8 cellular contexts compared by ENCODE assay signal in genomic region chr17:38893612-38894011, GRCh38. TPM values are rescaled to one million over a fixed set of nuclear protein-coding genes. Genes with fewer than 3 reads are reported as not detected.
DNase-seq lines count a peak whose midpoint lies in the region; ATAC-seq and TF ChIP-seq lines count a peak whose summit lies in the region.

No MANE protein-coding gene starts in this region.

- no peak for TF ChIP-seq POLR2A in breast epithelium (IDR thresholded peaks at IDR 0.05)

- TF ChIP-seq CTCF in breast epithelium (IDR thresholded peaks at IDR 0.05): no peak
- TF ChIP-seq CTCF in mammary epithelial cell (conservative IDR thresholded peaks at IDR 0.05 in 1 of 2, IDR thresholded peaks at IDR 0.05 in 1 of 2; ENCODE audit: extremely low read depth in 1 of 2, insufficient read depth in 1 of 2, low read depth in 1 of 2, low read length in 2 of 2): no peak
- no peak for TF ChIP-seq CTCF in cardiac fibroblast (IDR thresholded peaks at IDR 0.05; ENCODE audit: low read depth, low read length)
- no peak for TF ChIP-seq CTCF in mucosa of descending colon (IDR thresholded peaks at IDR 0.05)

- CTCF ChIA-PET in mammary epithelial cell (lab: Charles Lee; ENCODE audit: low non-redundant PET): no interaction called here

- H2AFZ ChIP-seq in mammary epithelial cell (ENCODE audit: low read depth, low read length): no peak overlapping the region

- peaks cover 71% of the 10 kb centered on the region for H3K79me2 ChIP-seq in mammary epithelial cell (ENCODE audit: insufficient read depth, low read length)

- dilution Hi-C loops in mammary epithelial cell (cut with HindIII; ENCODE audit: low sequenced_read_pairs): no loop called here

- H3K4me1 ChIP-seq in breast epithelium: peaks cover 21 to 27% of the 10 kb centered on the region in 2 donors
- H3K4me1 ChIP-seq in mammary epithelial cell (ENCODE audit: insufficient read depth, low read length): peaks cover under 1% of the 10 kb centered on the region
- peaks cover 45% of the 10 kb centered on the region for H3K4me1 ChIP-seq in mucosa of descending colon (ENCODE audit: low read depth)

- 15% methylated on average over 1 of the region's 6 CpGs for WGBS in mammary epithelial cell (ENCODE audit: low coverage, missing lambda C conversion rate)

- H3K27me3 ChIP-seq in breast epithelium: no peaks in the 10 kb centered on the region
- H3K27me3 ChIP-seq in mammary epithelial cell (ENCODE audit: insufficient read depth, low read length): no peaks in the 10 kb centered on the region

- peak overlapping the region in 1 of 3 donors; percentile 5 for H3K4me3 ChIP-seq in breast epithelium
- no peak overlapping the region for H3K4me3 ChIP-seq in mammary epithelial cell (replicated peaks in 1 of 3; ENCODE audit: insufficient read depth in 1 of 3, low read depth in 2 of 3, low read length in 3 of 3)
- no peak overlapping the region for H3K4me3 ChIP-seq in cardiac fibroblast (replicated peaks in 1 of 2; ENCODE audit: low read depth in 2 of 2, low read length in 2 of 2)
- no peak overlapping the region for H3K4me3 ChIP-seq in mucosa of descending colon

- H3K9ac ChIP-seq in mammary epithelial cell (ENCODE audit: insufficient read depth, low read length): no peak overlapping the region

- intact Hi-C loops in breast epithelium (cut with DNase I; ENCODE audit: low total_unique reads) (no loop called here), mammary epithelial cell (cut with micrococcal nuclease) (no loop called here), mucosa of descending colon (cut with DNase I, micrococcal nuclease) (no loop called here)

- DNase-seq in breast epithelium (ENCODE audit: low spot score in 2 of 2): no peak
- no peak for DNase-seq in mammary epithelial cell
- DNase-seq in cardiac fibroblast (ENCODE audit: low read depth in 2 of 2): peak; percentile 40 to 45
- DNase-seq in mucosa of descending colon: peak in 2 of 3 donors; percentile 43 to 67
- no peak for DNase-seq in NCI-H128 (lab: John Stamatoyannopoulos, UW; ENCODE audit: unreplicated experiment)
- DNase-seq in NAMALWA (ENCODE audit: low spot score): no peak
- no peak for DNase-seq in NCI-H748 (lab: John Stamatoyannopoulos, UW; ENCODE audit: unreplicated experiment)

- H3K36me3 ChIP-seq in breast epithelium (no peaks in the 10 kb centered on the region), mammary epithelial cell (ENCODE audit: insufficient read depth, low read length) (peaks cover 24% of the 10 kb centered on the region), mucosa of descending colon (ENCODE audit: low read depth) (peaks cover 4% of the 10 kb centered on the region)

- no TSS peak for BruUV-seq in mammary epithelial cell (replicated peaks; lab: Mats Ljungman, UMichigan)

- H3K9me3 ChIP-seq in breast epithelium: no peaks in the 10 kb centered on the region
- no peaks in the 10 kb centered on the region for H3K9me3 ChIP-seq in mammary epithelial cell (replicated peaks; ENCODE audit: insufficient read depth, low read length)
- no peaks in the 10 kb centered on the region for H3K9me3 ChIP-seq in mucosa of descending colon

- H3K27ac ChIP-seq in breast epithelium (peak overlapping the region; percentile 64 to 85), mammary epithelial cell (ENCODE audit: insufficient read depth, low read depth, low read length) (no peak overlapping the region)

- in situ Hi-C loops in mammary epithelial cell (cut with MboI; ENCODE audit: low sequenced_read_pairs in 2 of 2): no loop called here

- H3K4me2 ChIP-seq in mammary epithelial cell (ENCODE audit: insufficient read depth, low read depth, low read length): no peak overlapping the region

- no peaks in the 10 kb centered on the region for H4K20me1 ChIP-seq in mammary epithelial cell (ENCODE audit: insufficient read depth, low read length)

- ATAC-seq in mucosa of descending colon: peak; percentile 2
- no peak for ATAC-seq in HG02798 (IDR thresholded peaks at IDR 0.05; ENCODE audit: poor library complexity, unreplicated experiment)

RNA-seq across cellular contexts. Expression of gene LASP1, which starts 23.8 kb away (rescaled TPM):
- total RNA-seq in breast epithelium (100 to 1,000 TPM in 1 of 3 donors, 10 to 100 TPM in 2; 88.7 to 145 (median 92.8) TPM), mammary epithelial cell (100 to 1,000 TPM; 111 to 154 TPM), mucosa of descending colon (100 to 1,000 TPM; 163 to 286 (median 276) TPM)
- polyA plus RNA-seq in mammary epithelial cell: 92.4 TPM
- 211 TPM for polyA minus RNA-seq in mammary epithelial cell

RNA-seq across cellular contexts. Expression of gene RPL23, which starts 40.1 kb away (rescaled TPM):
- 1,000 to 10,000 TPM; 1,871 to 2,586 (median 2,024) TPM for total RNA-seq in breast epithelium
- total RNA-seq in mammary epithelial cell: 1,000 to 10,000 TPM in 1 of 2 donors, 100 to 1,000 TPM in 1; 693 to 1,265 TPM
- polyA plus RNA-seq in mammary epithelial cell: 2,470 TPM
- polyA minus RNA-seq in mammary epithelial cell: 585 TPM
- 1,000 to 10,000 TPM in 1 of 3 donors, 100 to 1,000 TPM in 2; 838 to 1,044 (median 919) TPM for total RNA-seq in mucosa of descending colon

Comparison
In these comparisons a context has a peak if more than half of its experiments do, and no peak if none do; other contexts are left out.
1. DNase-seq: peak in cardiac fibroblast (2 of 2) and mucosa of descending colon (2 of 3); none in breast epithelium (0 of 2), mammary epithelial cell (single experiment), NCI-H128 (single experiment), NAMALWA (single experiment) and NCI-H748 (single experiment).